ENCODE assay signal across 1 cellular context in the genomic region with DNA sequence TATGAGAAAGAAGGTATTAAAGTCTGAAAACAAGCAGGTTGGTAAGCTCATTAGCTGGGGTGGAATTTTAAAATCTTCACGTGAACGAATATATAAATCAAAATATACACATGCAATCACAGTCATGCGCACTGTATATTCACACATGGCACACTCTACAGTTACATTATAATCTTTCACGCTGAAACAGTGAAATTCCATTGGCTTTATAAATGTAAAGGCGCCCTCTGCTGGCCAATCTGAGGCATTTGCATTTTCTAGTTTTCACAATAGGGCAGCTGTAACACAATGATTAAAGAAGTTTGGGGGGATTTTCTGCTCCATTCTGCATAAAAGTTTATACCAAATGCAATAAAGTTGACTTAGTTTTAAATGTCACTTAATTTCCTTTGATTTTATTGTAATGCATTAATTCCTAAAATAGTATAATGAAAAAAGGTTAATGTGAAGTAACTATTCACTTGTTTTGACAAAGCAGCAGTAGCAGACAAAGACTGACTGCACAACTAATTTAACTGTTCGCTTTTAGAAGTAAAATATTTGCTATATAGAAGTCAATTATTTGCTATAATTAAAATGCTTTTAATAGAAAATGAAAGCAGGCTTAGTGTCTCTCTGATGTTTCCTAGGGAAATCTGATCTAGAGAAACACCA.
TF ChIP-seq lines count a peak whose summit lies in the region.

No MANE protein-coding gene starts in this region.

TF ChIP-seq in GM12878, 131 proteins besides CTCF, POLR2A, EP300 and RAD21:
- TF ChIP-seq HDAC6 (IDR thresholded peaks at IDR 0.05; ENCODE audit: unreplicated experiment) (no peak), CHD2 (IDR thresholded peaks at IDR 0.05; ENCODE audit: borderline replicate concordance, low read depth, low read length) (no peak), SMC3 (IDR thresholded peaks at IDR 0.05; ENCODE audit: borderline replicate concordance, low read length) (peak; percentile 36; the same call in 1 of the 2 replicates), POU2F2 (IDR thresholded peaks at IDR 0.05; ENCODE audit: borderline replicate concordance, low read depth, low read length) (peak; percentile 91; the same call in 2 of the 3 replicates)
- TF ChIP-seq, protein P1, sequence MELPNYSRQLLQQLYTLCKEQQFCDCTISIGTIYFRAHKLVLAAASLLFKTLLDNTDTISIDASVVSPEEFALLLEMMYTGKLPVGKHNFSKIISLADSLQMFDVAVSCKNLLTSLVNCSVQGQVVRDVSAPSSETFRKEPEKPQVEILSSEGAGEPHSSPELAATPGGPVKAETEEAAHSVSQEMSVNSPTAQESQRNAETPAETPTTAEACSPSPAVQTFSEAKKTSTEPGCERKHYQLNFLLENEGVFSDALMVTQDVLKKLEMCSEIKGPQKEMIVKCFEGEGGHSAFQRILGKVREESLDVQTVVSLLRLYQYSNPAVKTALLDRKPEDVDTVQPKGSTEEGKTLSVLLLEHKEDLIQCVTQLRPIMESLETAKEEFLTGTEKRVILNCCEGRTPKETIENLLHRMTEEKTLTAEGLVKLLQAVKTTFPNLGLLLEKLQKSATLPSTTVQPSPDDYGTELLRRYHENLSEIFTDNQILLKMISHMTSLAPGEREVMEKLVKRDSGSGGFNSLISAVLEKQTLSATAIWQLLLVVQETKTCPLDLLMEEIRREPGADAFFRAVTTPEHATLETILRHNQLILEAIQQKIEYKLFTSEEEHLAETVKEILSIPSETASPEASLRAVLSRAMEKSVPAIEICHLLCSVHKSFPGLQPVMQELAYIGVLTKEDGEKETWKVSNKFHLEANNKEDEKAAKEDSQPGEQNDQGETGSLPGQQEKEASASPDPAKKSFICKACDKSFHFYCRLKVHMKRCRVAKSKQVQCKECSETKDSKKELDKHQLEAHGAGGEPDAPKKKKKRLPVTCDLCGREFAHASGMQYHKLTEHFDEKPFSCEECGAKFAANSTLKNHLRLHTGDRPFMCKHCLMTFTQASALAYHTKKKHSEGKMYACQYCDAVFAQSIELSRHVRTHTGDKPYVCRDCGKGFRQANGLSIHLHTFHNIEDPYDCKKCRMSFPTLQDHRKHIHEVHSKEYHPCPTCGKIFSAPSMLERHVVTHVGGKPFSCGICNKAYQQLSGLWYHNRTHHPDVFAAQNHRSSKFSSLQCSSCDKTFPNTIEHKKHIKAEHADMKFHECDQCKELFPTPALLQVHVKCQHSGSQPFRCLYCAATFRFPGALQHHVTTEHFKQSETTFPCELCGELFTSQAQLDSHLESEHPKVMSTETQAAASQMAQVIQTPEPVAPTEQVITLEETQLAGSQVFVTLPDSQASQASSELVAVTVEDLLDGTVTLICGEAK (IDR thresholded peaks at IDR 0.05; ENCODE audit: borderline replicate concordance) = no peak
